ENCODE assay signal across 18 cellular contexts in the genomic region with DNA sequence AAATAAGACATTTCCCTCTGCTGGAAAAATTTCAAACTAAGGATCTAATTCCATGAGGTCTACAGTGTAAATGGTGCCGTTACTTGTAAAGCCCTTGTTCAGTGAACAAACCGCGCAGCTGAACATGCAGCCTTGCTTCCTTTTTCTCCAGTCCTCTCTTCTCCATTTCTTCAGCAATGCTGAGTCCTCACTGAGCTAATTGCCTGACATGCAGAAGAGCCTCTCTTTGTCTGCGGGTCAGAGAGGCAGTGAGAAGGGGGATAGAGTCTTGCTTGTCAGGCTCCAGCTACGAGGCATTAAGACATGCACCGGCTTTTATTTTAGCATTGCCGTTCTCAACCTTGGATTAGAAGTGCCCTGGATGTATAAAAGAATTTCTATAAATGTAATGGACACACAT.
"Had no signal": no experiment of that assay in that cellular context is flagged by ENCODE, and none has a peak within 500 bp of the region (broad histone marks: within the 10 kb centered on the region; RNA-seq: fewer than 3 reads in every experiment).

No MANE protein-coding gene starts in this region.

- H3K9me3 Mint-ChIP-seq: memory B cell; nephron progenitor cell; stimulated activated naive CD8-positive, alpha-beta T cell treated with anti-CD3 and anti-CD28 coated beads, Interleukin-15, amount 100 ng/mL, for 72 hours had no signal

- H3K27me3 Mint-ChIP-seq: activated B cell treated with CpG ODN at 0.5 μM for 24 hours; activated naive CD8-positive, alpha-beta T cell; memory B cell; T-helper 17 cell had no signal

- H3K4me1 Mint-ChIP-seq: nephron progenitor cell; stimulated activated naive CD8-positive, alpha-beta T cell treated with anti-CD3 and anti-CD28 coated beads, Interleukin-15, amount 100 ng/mL, for 72 hours; T-helper 17 cell had no signal

- FAIRE-seq: TTC549 had no signal

- H3K36me3 Mint-ChIP-seq: activated naive CD8-positive, alpha-beta T cell had no signal

- H3K4me3 ChIP-seq: esophagus squamous epithelium, left ventricle myocardium inferior, spleen had no signal

- H3K4me1 ChIP-seq: esophagus squamous epithelium had no signal

- H3K27ac Mint-ChIP-seq: activated B cell treated with CpG ODN at 0.5 μM for 24 hours; activated naive CD8-positive, alpha-beta T cell; memory B cell; stimulated activated naive CD8-positive, alpha-beta T cell treated with anti-CD3 and anti-CD28 coated beads, Interleukin-15, amount 100 ng/mL, for 72 hours; T-helper 17 cell had no signal

- H3K27ac ChIP-seq: brain microvascular endothelial cell, esophagus squamous epithelium, left ventricle myocardium inferior, spleen had no signal

- H3K36me3 ChIP-seq: brain microvascular endothelial cell, esophagus squamous epithelium had no signal

- DNase-seq: activated B cell treated with CpG ODN at 0.5 μM for 24 hours; activated CD4-positive, alpha-beta T cell treated with anti-CD3 and anti-CD28 coated beads for 48 hours; activated CD8-positive, alpha-beta memory T cell treated with anti-CD3 and anti-CD28 coated beads, Interleukin-2, amount 50 U/mL, for 48 hours; activated gamma-delta T cell treated with Interleukin-2 at 50 U/mL for 16 hours; amygdala; effector CD8-positive, alpha-beta T cell; esophagus squamous epithelium; hypothalamus; left ventricle myocardium inferior; nephron progenitor cell; spleen; stimulated activated naive CD8-positive, alpha-beta T cell treated with anti-CD3 and anti-CD28 coated beads, Interleukin-15, amount 100 ng/mL, for 72 hours; T-helper 17 cell had no signal

- H3K27me3 ChIP-seq: brain microvascular endothelial cell, esophagus squamous epithelium, spleen had no signal

- ATAC-seq: sciatic nerve; stimulated activated naive CD8-positive, alpha-beta T cell treated with anti-CD3 and anti-CD28 coated beads, Interleukin-15, amount 100 ng/mL, for 72 hours; T-helper 17 cell had no signal

- H3K9me3 ChIP-seq: esophagus squamous epithelium, left ventricle myocardium inferior, spleen had no signal

- H3K4me3 Mint-ChIP-seq: activated B cell treated with CpG ODN at 0.5 μM for 24 hours; activated naive CD8-positive, alpha-beta T cell; memory B cell; nephron progenitor cell; stimulated activated naive CD8-positive, alpha-beta T cell treated with anti-CD3 and anti-CD28 coated beads, Interleukin-15, amount 100 ng/mL, for 72 hours; T-helper 17 cell had no signal
